25 cellular contexts compared by ENCODE assay signal in the genomic region with DNA sequence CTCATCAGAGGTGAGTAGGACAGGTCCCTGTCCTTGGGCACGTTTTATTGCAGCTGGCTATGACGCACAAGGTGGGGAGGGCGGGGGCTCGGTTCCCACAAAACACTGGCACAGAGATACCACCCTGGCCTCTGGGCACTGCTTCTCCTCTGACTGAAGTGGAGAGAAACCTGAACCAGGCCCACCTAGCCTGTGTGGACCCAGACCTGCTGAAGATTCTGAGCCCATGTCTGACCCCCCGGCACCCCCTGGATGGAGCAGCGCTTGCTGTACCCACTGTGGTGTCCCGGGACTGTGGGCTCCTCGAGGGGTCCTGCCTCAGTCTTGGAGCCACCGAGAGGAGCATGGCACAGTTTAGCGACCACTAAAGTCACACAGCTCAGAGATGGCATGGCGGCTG.
DNase-seq lines count a peak whose midpoint lies in the region; ATAC-seq, FAIRE-seq and TF ChIP-seq lines count a peak whose summit lies in the region.
"Had no signal": no experiment of that assay in that cellular context is flagged by ENCODE, and none has a peak within 500 bp of the region (broad histone marks: within the 10 kb centered on the region; RNA-seq: fewer than 3 reads in every experiment).

No MANE protein-coding gene starts in this region.

- H4K8ac ChIP-seq in neuronal stem cell (ENCODE audit: low read depth, low read length): no peak overlapping the region

- no peak overlapping the region for H2BK12ac ChIP-seq in neuronal stem cell (ENCODE audit: low read length)

- no peak overlapping the region for H3K9ac ChIP-seq in neuronal stem cell (ENCODE audit: low read depth, low read length, poor library complexity)

- H2BK120ac ChIP-seq in neuronal stem cell (ENCODE audit: low read depth, low read length): no peak overlapping the region

- no peak overlapping the region for H2BK5ac ChIP-seq in neuronal stem cell (ENCODE audit: low read length)

- H3K27ac ChIP-seq in right atrium auricular region: no peak overlapping the region
- no peak overlapping the region for H3K27ac ChIP-seq in neuronal stem cell (replicated peaks; ENCODE audit: low read length)
- no peak overlapping the region for H3K27ac ChIP-seq in spleen
- no peak overlapping the region for H3K27ac ChIP-seq in upper lobe of right lung

- intact Hi-C loops in left cardiac atrium (cut with DNase I): no loop called here
- intact Hi-C loops in left ventricle myocardium superior (cut with micrococcal nuclease): no loop called here
- intact Hi-C loops in spleen (cut with DNase I; ENCODE audit: low total_unique reads): no loop called here
- intact Hi-C loops in upper lobe of right lung (cut with DNase I): no loop called here

- H3K4me1 ChIP-seq in right atrium auricular region: no peaks in the 10 kb centered on the region
- no peaks in the 10 kb centered on the region for H3K4me1 ChIP-seq in neuronal stem cell (ENCODE audit: control insufficient read depth in 2 of 2, insufficient read depth in 1 of 2, low read depth in 1 of 2, low read length in 2 of 2)
- H3K4me1 ChIP-seq in spleen: peaks cover 0 to 13% (median 0%) of the 10 kb centered on the region in 6 donors
- no peaks in the 10 kb centered on the region for H3K4me1 ChIP-seq in upper lobe of right lung
- H3K4me1 ChIP-seq: BE2C had no signal

- peak; percentile 3 for DNase-seq in left cardiac atrium
- DNase-seq in right atrium auricular region (ENCODE audit: low spot score): no peak
- peak; percentile 4 for DNase-seq in left ventricle myocardium superior
- no peak for DNase-seq in neuronal stem cell (ENCODE audit: low spot score)
- peak; percentile 57 for DNase-seq in spleen
- no peak for DNase-seq in upper lobe of right lung
- DNase-seq in D721Med (ENCODE audit: insufficient read length, low spot score): no peak
- DNase-seq: ACHN; BE2C; C1 segment of cervical spinal cord; CD4-positive, CD25-positive, alpha-beta regulatory T cell; CD8-positive, alpha-beta memory T cell; COR-L47; DMS153; DMS79; GDM1; HCEC 1CT; IMR-90 had no signal

- H2AFZ ChIP-seq in neuronal stem cell (ENCODE audit: low read length): no peak overlapping the region
- H2AFZ ChIP-seq: GM23338 had no signal

- peaks cover 37% of the 10 kb centered on the region for H3K36me3 ChIP-seq in right atrium auricular region
- H3K36me3 ChIP-seq in neuronal stem cell (replicated peaks in 1 of 2; ENCODE audit: control insufficient read depth in 2 of 2, insufficient read depth in 2 of 2, low read length in 2 of 2): no peaks in the 10 kb centered on the region
- H3K36me3 ChIP-seq in spleen: peaks cover 0 to 92% (median 41%) of the 10 kb centered on the region in 6 donors
- H3K36me3 ChIP-seq in upper lobe of right lung: peaks cover 14% of the 10 kb centered on the region
- H3K36me3 ChIP-seq: BE2C had no signal

- no peak overlapping the region for H3K4ac ChIP-seq in neuronal stem cell (ENCODE audit: low read length)

- peaks cover 2% of the 10 kb centered on the region for H3K79me1 ChIP-seq in neuronal stem cell (ENCODE audit: low read depth, low read length)

- no peak overlapping the region for H3K23ac ChIP-seq in neuronal stem cell (ENCODE audit: low read depth, low read length, poor library complexity)

- peak overlapping the region; percentile 30 for H2BK15ac ChIP-seq in neuronal stem cell (ENCODE audit: low read length)

- H3K14ac ChIP-seq in neuronal stem cell (ENCODE audit: low read length): no peak overlapping the region

- H3K4me2 ChIP-seq in neuronal stem cell (ENCODE audit: insufficient read depth, low read length, poor library complexity, severe bottlenecking): no peak overlapping the region
- H3K4me2 ChIP-seq: GM23338 had no signal

- no peak for TF ChIP-seq POLR2A in spleen (IDR thresholded peaks at IDR 0.05)

- no peaks in the 10 kb centered on the region for H3K27me3 ChIP-seq in right atrium auricular region
- H3K27me3 ChIP-seq in neuronal stem cell (ENCODE audit: control insufficient read depth in 3 of 3, insufficient read depth in 3 of 3, low read depth in 1 of 3, low read length in 3 of 3): peaks cover 0 to 4% (median 0%) of the 10 kb centered on the region in 3 experiments
- H3K27me3 ChIP-seq in spleen (replicated peaks in 1 of 7): no peaks in the 10 kb centered on the region
- H3K27me3 ChIP-seq in upper lobe of right lung: no peaks in the 10 kb centered on the region
- H3K27me3 ChIP-seq: BE2C had no signal

- TF ChIP-seq CTCF in right atrium auricular region (IDR thresholded peaks at IDR 0.05): no peak
- no peak for TF ChIP-seq CTCF in spleen (IDR thresholded peaks at IDR 0.05 in 8 of 11, conservative IDR thresholded peaks at IDR 0.05 in 3 of 11)
- no peak for TF ChIP-seq CTCF in upper lobe of right lung (IDR thresholded peaks at IDR 0.05)
- TF ChIP-seq CTCF in D721Med (IDR thresholded peaks at IDR 0.05; ENCODE audit: insufficient read depth, missing control alignments): no peak

- no peak overlapping the region for H4K91ac ChIP-seq in neuronal stem cell (ENCODE audit: low read depth, low read length, poor library complexity)

- no CpG with 5 or more reads among the region's 11 CpGs for WGBS in neuronal stem cell (ENCODE audit: extremely low coverage in 2 of 2, insufficient read length in 2 of 2, insufficient replicate concordance in 1 of 2), 2 donors
- WGBS in spleen, 5 donors: 88 to 97% (median 92%) methylated on average over 10 to 11 of the region's 11 CpGs

- peak overlapping the region; percentile 75 for H3K18ac ChIP-seq in neuronal stem cell (ENCODE audit: low read length)

- ATAC-seq in left cardiac atrium: no peak
- ATAC-seq in left ventricle myocardium superior: no peak
- ATAC-seq in GM18519 (IDR thresholded peaks at IDR 0.05; ENCODE audit: low FRiP score, unreplicated experiment): no peak
- no peak for ATAC-seq in upper lobe of right lung
- ATAC-seq: GM23338 had no signal

- H2AK5ac ChIP-seq in neuronal stem cell (ENCODE audit: low read depth, low read length): peak overlapping the region; percentile 18

- H3K9me3 ChIP-seq in right atrium auricular region: no peaks in the 10 kb centered on the region
- no peaks in the 10 kb centered on the region for H3K9me3 ChIP-seq in neuronal stem cell (replicated peaks in 1 of 2; ENCODE audit: control insufficient read depth in 2 of 2, insufficient read depth in 1 of 2, low read depth in 1 of 2, low read length in 2 of 2)
- no peaks in the 10 kb centered on the region for H3K9me3 ChIP-seq in spleen
- H3K9me3 ChIP-seq in upper lobe of right lung: no peaks in the 10 kb centered on the region
- H3K9me3 ChIP-seq: BE2C had no signal

- FAIRE-seq in D721Med (lab: Jason Lieb, UNC): no peak
- FAIRE-seq: A204.1, GM12892, GM18507, H54, HTR-8/SVneo had no signal

- no peak overlapping the region for H3K4me3 ChIP-seq in right atrium auricular region
- no peak overlapping the region for H3K4me3 ChIP-seq in neuronal stem cell (ENCODE audit: low read length in 2 of 2)
- H3K4me3 ChIP-seq in spleen: no peak overlapping the region
- H3K4me3 ChIP-seq in upper lobe of right lung: no peak overlapping the region
- H3K4me3 ChIP-seq: GM23338 had no signal

Comparison
In these comparisons a context has a peak if more than half of its experiments do, and no peak if none do; other contexts are left out.
1. DNase-seq: peak in left cardiac atrium (single experiment), left ventricle myocardium superior (single experiment) and spleen (single experiment); none in right atrium auricular region (single experiment), neuronal stem cell (single experiment), upper lobe of right lung (single experiment) and D721Med (single experiment).